24 cellular contexts compared by ENCODE assay signal in the genomic region with DNA sequence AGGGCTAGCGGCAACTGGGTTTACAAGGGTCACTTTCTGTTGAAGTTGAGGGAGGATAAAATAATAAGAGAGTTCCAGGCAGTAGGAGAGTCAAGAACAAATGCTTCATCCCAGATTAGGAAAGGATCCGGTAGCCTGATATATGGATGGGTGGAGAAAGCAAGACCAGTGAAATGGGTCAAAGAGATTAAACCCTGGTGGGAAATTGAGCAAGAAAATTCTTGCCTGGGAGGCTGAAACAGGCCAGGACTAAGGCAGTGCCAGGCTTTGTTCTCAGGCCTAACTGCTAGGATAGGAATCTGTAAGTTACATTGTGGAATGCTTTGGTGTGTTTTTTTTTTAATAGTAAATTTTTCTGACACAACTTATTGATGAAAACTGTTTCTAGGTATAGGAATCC.
"Had no signal": no experiment of that assay in that cellular context is flagged by ENCODE, and none has a peak within 500 bp of the region (broad histone marks: within the 10 kb centered on the region; RNA-seq: fewer than 3 reads in every experiment).

No MANE protein-coding gene starts in this region.

- H3K27ac ChIP-seq: colonic mucosa, esophagus squamous epithelium, lower lobe of right lung, neutrophil, parathyroid adenoma, prostate gland, sigmoid colon, skin epidermis, spleen, thoracic aorta, tibial nerve, upper lobe of left lung had no signal

- H3K9me3 Mint-ChIP-seq: central memory CD8-positive, alpha-beta T cell; natural killer cell had no signal

- H3K4me1 Mint-ChIP-seq: central memory CD8-positive, alpha-beta T cell; immature natural killer cell; natural killer cell; neural crest cell; stimulated activated naive B cell treated with anti-CD40 and anti-IgM and Interleukin-4, amounts not matched to agents 10 μg/mL and 1 μg/mL and 100 μg/mL, for 72 hours had no signal

- H3K79me2 ChIP-seq: parathyroid adenoma had no signal

- H3K27ac Mint-ChIP-seq: dendritic cell treated with granulocyte-macrophage colony-stimulating factor and Interleukin-4, amounts not matched to agents 40 ng/mL and 50 ng/mL, for 4 days; immature natural killer cell; natural killer cell; stimulated activated naive B cell treated with anti-CD40 and anti-IgM and Interleukin-4, amounts not matched to agents 10 μg/mL and 1 μg/mL and 100 μg/mL, for 72 hours; stimulated activated naive CD8-positive, alpha-beta T cell treated with anti-CD3 and anti-CD28 coated beads, Interleukin-15, Interleukin-2, amounts not matched to agents 100 ng/mL and 50 ng/mL, for 24 hours had no signal

- H2AFZ ChIP-seq: parathyroid adenoma had no signal

- DNase-seq: colonic mucosa; effector memory CD4-positive, alpha-beta T cell; esophagus squamous epithelium; foreskin melanocyte; hypothalamus; immature natural killer cell; left ventricle myocardium superior; lower lobe of right lung; natural killer cell; right cardiac atrium; sigmoid colon; spleen; stimulated activated naive B cell treated with anti-CD40 and anti-IgM and Interleukin-4, amounts not matched to agents 10 μg/mL and 1 μg/mL and 100 μg/mL, for 72 hours; upper lobe of left lung had no signal

- H3K36me3 Mint-ChIP-seq: natural killer cell; stimulated activated naive B cell treated with anti-CD40 and anti-IgM and Interleukin-4, amounts not matched to agents 10 μg/mL and 1 μg/mL and 100 μg/mL, for 72 hours had no signal

- H3K27me3 ChIP-seq: colonic mucosa, esophagus squamous epithelium, neutrophil, sigmoid colon, spleen, tibial nerve, upper lobe of left lung had no signal

- H3K4me3 ChIP-seq: colonic mucosa, esophagus squamous epithelium, lower lobe of right lung, prostate gland, sigmoid colon, skin epidermis, spleen, thoracic aorta, tibial nerve, upper lobe of left lung had no signal

- H3K4me3 Mint-ChIP-seq: central memory CD8-positive, alpha-beta T cell; dendritic cell treated with granulocyte-macrophage colony-stimulating factor and Interleukin-4, amounts not matched to agents 40 ng/mL and 50 ng/mL, for 4 days; immature natural killer cell; natural killer cell; neural crest cell; stimulated activated naive B cell treated with anti-CD40 and anti-IgM and Interleukin-4, amounts not matched to agents 10 μg/mL and 1 μg/mL and 100 μg/mL, for 72 hours; stimulated activated naive CD8-positive, alpha-beta T cell treated with anti-CD3 and anti-CD28 coated beads, Interleukin-15, Interleukin-2, amounts not matched to agents 100 ng/mL and 50 ng/mL, for 24 hours had no signal

- H3K27me3 Mint-ChIP-seq: dendritic cell treated with granulocyte-macrophage colony-stimulating factor and Interleukin-4, amounts not matched to agents 40 ng/mL and 50 ng/mL, for 4 days; stimulated activated naive B cell treated with anti-CD40 and anti-IgM and Interleukin-4, amounts not matched to agents 10 μg/mL and 1 μg/mL and 100 μg/mL, for 72 hours had no signal

- H3K9me3 ChIP-seq: colonic mucosa, neutrophil, prostate gland, thoracic aorta had no signal

- H3K4me1 ChIP-seq: colonic mucosa, esophagus squamous epithelium, lower lobe of right lung, parathyroid adenoma, prostate gland, sigmoid colon, spleen, tibial nerve, upper lobe of left lung had no signal

- H3K36me3 ChIP-seq: colonic mucosa, esophagus squamous epithelium, lower lobe of right lung, neutrophil, prostate gland, sigmoid colon, spleen, thoracic aorta, tibial nerve, upper lobe of left lung had no signal
